In the genomic region with DNA sequence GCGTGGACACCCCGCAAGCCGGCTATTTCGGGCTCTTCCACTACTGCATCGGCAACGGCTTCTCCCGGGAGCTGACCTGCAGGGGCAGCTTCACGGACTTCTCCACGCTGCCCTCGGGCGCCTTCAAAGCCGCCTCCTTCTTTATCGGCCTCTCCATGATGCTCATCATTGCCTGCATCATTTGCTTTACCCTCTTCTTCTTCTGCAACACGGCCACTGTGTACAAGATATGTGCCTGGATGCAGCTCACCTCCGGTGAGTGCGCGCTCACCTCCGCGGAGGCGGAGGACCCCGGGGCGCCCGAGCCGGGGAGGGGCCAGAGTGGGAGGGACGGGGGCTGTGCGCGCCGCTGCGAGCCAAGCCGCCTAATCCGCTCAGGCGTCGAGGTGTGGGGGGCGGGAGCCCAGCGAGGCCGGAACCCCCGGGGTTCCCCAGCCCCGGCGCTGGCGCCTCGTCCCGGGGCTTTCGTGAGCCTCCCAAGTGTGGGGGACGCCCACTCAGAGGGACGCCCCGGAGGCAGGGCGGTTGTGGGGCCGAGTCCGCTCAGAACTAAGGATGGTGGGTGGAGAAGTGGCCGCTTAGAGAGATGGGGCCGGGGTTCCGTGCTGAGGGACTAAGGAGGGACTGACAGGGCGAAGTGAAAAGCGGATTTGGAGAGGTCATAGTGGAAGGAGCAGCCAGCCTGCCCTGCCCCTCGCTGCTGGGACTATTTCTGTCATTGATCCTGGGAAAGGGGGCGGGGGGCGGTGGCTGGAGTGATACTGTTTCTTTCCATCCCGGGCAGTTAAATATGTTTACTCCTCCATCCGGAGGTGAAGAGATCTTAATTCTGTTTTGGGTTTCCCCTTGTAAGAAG, we compare ENCODE assay signal across 10 cellular contexts. TPM values are rescaled to one million over a fixed set of nuclear protein-coding genes. Genes with fewer than 3 reads are reported as not detected.
A peak's percentile ranks its signal among the peaks of the same experiment; 100 is the strongest.
DNase-seq lines count a peak whose midpoint lies in the region; ATAC-seq and TF ChIP-seq lines count a peak whose summit lies in the region.
"Had no signal": no experiment of that assay in that cellular context is flagged by ENCODE, and none has a peak within 500 bp of the region (broad histone marks: within the 10 kb centered on the region; RNA-seq: fewer than 3 reads in every experiment).

No MANE protein-coding gene starts in this region.

- H3K27me3 ChIP-seq in suprapubic skin (peaks cover 49% of the 10 kb centered on the region), uterus (peaks cover 0 to 19% of the 10 kb centered on the region in 2 donors)

- H3K27ac Mint-ChIP-seq in activated CD4-positive, alpha-beta memory T cell treated with anti-CD3 and anti-CD28 coated beads, Interleukin-2, amount 10 ng/mL, durations not matched to agents 7 days and 5 days = no peak overlapping the region
- H3K27ac Mint-ChIP-seq in activated CD4-positive, alpha-beta memory T cell treated with anti-CD3 and anti-CD28 coated beads for 36 hours = no peak overlapping the region
- H3K27ac Mint-ChIP-seq in T-helper 17 cell = no peak overlapping the region

- H3K4me1 Mint-ChIP-seq in activated CD4-positive, alpha-beta memory T cell treated with anti-CD3 and anti-CD28 coated beads, Interleukin-2, amount 10 ng/mL, durations not matched to agents 7 days and 5 days = peaks cover 6% of the 10 kb centered on the region
- peaks cover 10% of the 10 kb centered on the region for H3K4me1 Mint-ChIP-seq in activated CD4-positive, alpha-beta memory T cell treated with anti-CD3 and anti-CD28 coated beads for 36 hours (ENCODE audit: low read depth)
- peaks cover 9% of the 10 kb centered on the region for H3K4me1 Mint-ChIP-seq in T-helper 17 cell

- H3K9me3 Mint-ChIP-seq in activated CD4-positive, alpha-beta memory T cell treated with anti-CD3 and anti-CD28 coated beads, Interleukin-2, amount 10 ng/mL, durations not matched to agents 7 days and 5 days = no peaks in the 10 kb centered on the region
- no peaks in the 10 kb centered on the region for H3K9me3 Mint-ChIP-seq in activated CD4-positive, alpha-beta memory T cell treated with anti-CD3 and anti-CD28 coated beads for 36 hours

- no peaks in the 10 kb centered on the region for H3K9me3 ChIP-seq in T-helper 17 cell (ENCODE audit: control insufficient read depth, low read length, poor library complexity, severe bottlenecking)
- no peaks in the 10 kb centered on the region for H3K9me3 ChIP-seq in iPS-18c (ENCODE audit: control insufficient read depth, insufficient read depth, low read length)
- no peaks in the 10 kb centered on the region for H3K9me3 ChIP-seq in suprapubic skin
- no peaks in the 10 kb centered on the region for H3K9me3 ChIP-seq in uterus

- DNase-seq in activated CD4-positive, alpha-beta memory T cell treated with anti-CD3 and anti-CD28 coated beads, Interleukin-2, amount 10 ng/mL, durations not matched to agents 7 days and 5 days = no peak
- DNase-seq in activated CD4-positive, alpha-beta memory T cell treated with anti-CD3 and anti-CD28 coated beads for 36 hours = no peak
- DNase-seq in T-helper 17 cell (no peak), suprapubic skin (ENCODE audit: low spot score in 2 of 2) (no peak), uterus (no peak)
- no peak for DNase-seq in stimulated activated CD8-positive, alpha-beta memory T cell treated with anti-CD3 and anti-CD28 coated beads, Interleukin-4, amount 100 ng/mL, for 48 hours
- DNase-seq: RPMI8226 had no signal

- CTCF ChIA-PET in activated CD4-positive, alpha-beta memory T cell treated with anti-CD3 and anti-CD28 coated beads, Interleukin-2, amount 10 ng/mL, durations not matched to agents 7 days and 5 days (lab: Charles Lee) = no interaction called here
- CTCF ChIA-PET in activated CD4-positive, alpha-beta memory T cell treated with anti-CD3 and anti-CD28 coated beads for 36 hours (lab: Charles Lee) = no interaction called here

- TF ChIP-seq CTCF in suprapubic skin (IDR thresholded peaks at IDR 0.05) = no peak
- no peak for TF ChIP-seq CTCF in uterus (IDR thresholded peaks at IDR 0.05)

- no peak for TF ChIP-seq EP300 in suprapubic skin (IDR thresholded peaks at IDR 0.05)

- H3K4me3 ChIP-seq in iPS-18c (ENCODE audit: insufficient read depth, low read depth, low read length) = peak overlapping the region; percentile 44
- H3K4me3 ChIP-seq in suprapubic skin = peak overlapping the region; percentile 33
- peak overlapping the region in 1 of 2 donors; percentile 8 for H3K4me3 ChIP-seq in uterus

- TF ChIP-seq POLR2A in suprapubic skin (IDR thresholded peaks at IDR 0.05) (no peak), uterus (IDR thresholded peaks at IDR 0.05) (no peak)

- peak overlapping the region; percentile 14 for H3K4me3 Mint-ChIP-seq in activated CD4-positive, alpha-beta memory T cell treated with anti-CD3 and anti-CD28 coated beads, Interleukin-2, amount 10 ng/mL, durations not matched to agents 7 days and 5 days
- H3K4me3 Mint-ChIP-seq in activated CD4-positive, alpha-beta memory T cell treated with anti-CD3 and anti-CD28 coated beads for 36 hours = no peak overlapping the region
- H3K4me3 Mint-ChIP-seq in T-helper 17 cell = peak overlapping the region; percentile 60

- POLR2A ChIA-PET in activated CD4-positive, alpha-beta memory T cell treated with anti-CD3 and anti-CD28 coated beads, Interleukin-2, amount 10 ng/mL, durations not matched to agents 7 days and 5 days (lab: Charles Lee) = no interaction called here
- POLR2A ChIA-PET in activated CD4-positive, alpha-beta memory T cell treated with anti-CD3 and anti-CD28 coated beads for 36 hours (lab: Charles Lee) = no interaction called here

- intact Hi-C loops in activated CD4-positive, alpha-beta memory T cell treated with anti-CD3 and anti-CD28 coated beads for 36 hours (cut with micrococcal nuclease) = no loop called here
- intact Hi-C loops in uterus (cut with DNase I; ENCODE audit: low total_unique reads) = no loop called here

- no peaks in the 10 kb centered on the region for H3K36me3 Mint-ChIP-seq in activated CD4-positive, alpha-beta memory T cell treated with anti-CD3 and anti-CD28 coated beads, Interleukin-2, amount 10 ng/mL, durations not matched to agents 7 days and 5 days (ENCODE audit: low read depth)
- no peaks in the 10 kb centered on the region for H3K36me3 Mint-ChIP-seq in activated CD4-positive, alpha-beta memory T cell treated with anti-CD3 and anti-CD28 coated beads for 36 hours
- H3K36me3 Mint-ChIP-seq in T-helper 17 cell (ENCODE audit: low read depth) = no peaks in the 10 kb centered on the region

- no peaks in the 10 kb centered on the region for H3K36me3 ChIP-seq in suprapubic skin
- no peaks in the 10 kb centered on the region for H3K36me3 ChIP-seq in uterus

- peaks cover 15% of the 10 kb centered on the region for H3K4me1 ChIP-seq in suprapubic skin
- peaks cover 0 to 6% of the 10 kb centered on the region in 2 donors for H3K4me1 ChIP-seq in uterus

- ATAC-seq in T-helper 17 cell = no peak
- ATAC-seq in GM19467 (IDR thresholded peaks at IDR 0.05; ENCODE audit: unreplicated experiment) = no peak

- H3K27ac ChIP-seq in suprapubic skin (no peak overlapping the region), uterus (no peak overlapping the region)
- H3K27ac ChIP-seq: C4-2B had no signal

- peaks cover 52% of the 10 kb centered on the region for H3K27me3 Mint-ChIP-seq in activated CD4-positive, alpha-beta memory T cell treated with anti-CD3 and anti-CD28 coated beads, Interleukin-2, amount 10 ng/mL, durations not matched to agents 7 days and 5 days
- peaks cover 38% of the 10 kb centered on the region for H3K27me3 Mint-ChIP-seq in activated CD4-positive, alpha-beta memory T cell treated with anti-CD3 and anti-CD28 coated beads for 36 hours
- H3K27me3 Mint-ChIP-seq in T-helper 17 cell = peaks cover 64% of the 10 kb centered on the region

- WGBS in suprapubic skin = under 1% methylated on average over 42 of the region's 59 CpGs

RNA-seq across cellular contexts. Expression of a gene that starts 0.8 kb away (rescaled TPM):
- not detected for total RNA-seq in activated CD4-positive, alpha-beta memory T cell treated with anti-CD3 and anti-CD28 coated beads, Interleukin-2, amount 10 ng/mL, durations not matched to agents 7 days and 5 days
- not detected for total RNA-seq in activated CD4-positive, alpha-beta memory T cell treated with anti-CD3 and anti-CD28 coated beads for 36 hours
- total RNA-seq in T-helper 17 cell (not detected), suprapubic skin (not detected), uterus (under 1 TPM in 1 of 4 donors, not detected in 3; 0.83 TPM)
